8 cellular contexts compared by ENCODE assay signal in genomic region chr19:13097331-13098258, GRCh38. TPM values are rescaled to one million over a fixed set of nuclear protein-coding genes. Genes with fewer than 3 reads are reported as not detected.
DNase-seq lines count a peak whose midpoint lies in the region; TF ChIP-seq lines count a peak whose summit lies in the region.

No MANE protein-coding gene starts in this region.

- no peak overlapping the region for H3K4me3 ChIP-seq in hepatocyte

- H3K9me3 ChIP-seq in hepatocyte (ENCODE audit: low read depth): no peaks in the 10 kb centered on the region

- H3K4me1 Mint-ChIP-seq in activated CD4-positive, alpha-beta memory T cell treated with anti-CD3 and anti-CD28 coated beads for 36 hours (ENCODE audit: low read depth): peaks cover 52% of the 10 kb centered on the region

- no peaks in the 10 kb centered on the region for H3K9me2 ChIP-seq in hepatocyte (replicated peaks; ENCODE audit: insufficient read depth)

- H3K27ac ChIP-seq in hepatocyte (no peak overlapping the region), substantia nigra (ENCODE audit: low read depth, low read length, poor library complexity, severe bottlenecking) (peak overlapping the region; percentile 70)

- H3K36me3 ChIP-seq in hepatocyte (replicated peaks; ENCODE audit: insufficient read depth, low read depth): no peaks in the 10 kb centered on the region

- peaks cover 4% of the 10 kb centered on the region for H3K36me3 Mint-ChIP-seq in activated CD4-positive, alpha-beta memory T cell treated with anti-CD3 and anti-CD28 coated beads for 36 hours

- H3K4me1 ChIP-seq in hepatocyte (ENCODE audit: insufficient read depth): peaks cover 45% of the 10 kb centered on the region

- no peak overlapping the region for H3K27ac Mint-ChIP-seq in activated CD4-positive, alpha-beta memory T cell treated with anti-CD3 and anti-CD28 coated beads for 36 hours

- intact Hi-C loops in activated CD4-positive, alpha-beta memory T cell treated with anti-CD3 and anti-CD28 coated beads for 36 hours (cut with micrococcal nuclease): loop anchor here (2.0 kb wide), 1 partner anchor 85 kb away; no protein-coding TSS in a partner anchor

- POLR2A ChIA-PET in activated CD4-positive, alpha-beta memory T cell treated with anti-CD3 and anti-CD28 coated beads for 36 hours (lab: Charles Lee): no interaction called here

- H4K20me1 ChIP-seq in hepatocyte (ENCODE audit: insufficient read depth, poor library complexity, severe bottlenecking): peaks cover 9% of the 10 kb centered on the region

- peaks cover 5% of the 10 kb centered on the region for H3K9me3 Mint-ChIP-seq in activated CD4-positive, alpha-beta memory T cell treated with anti-CD3 and anti-CD28 coated beads for 36 hours

- H3K4me2 ChIP-seq in hepatocyte: peak overlapping the region; percentile 71

- peaks cover 22% of the 10 kb centered on the region for H3K27me3 Mint-ChIP-seq in activated CD4-positive, alpha-beta memory T cell treated with anti-CD3 and anti-CD28 coated beads for 36 hours

- peak overlapping the region; percentile 35 for H3K4me3 Mint-ChIP-seq in activated CD4-positive, alpha-beta memory T cell treated with anti-CD3 and anti-CD28 coated beads for 36 hours

- CTCF ChIA-PET in activated CD4-positive, alpha-beta memory T cell treated with anti-CD3 and anti-CD28 coated beads for 36 hours (lab: Charles Lee): interaction anchor here (8.1 kb wide), 1 partner anchor 119 kb away, joined by 182 read pairs; no protein-coding TSS in a partner anchor

- peaks cover 68% of the 10 kb centered on the region for H3K27me3 ChIP-seq in hepatocyte

- no peak for TF ChIP-seq CTCF in hepatocyte (IDR thresholded peaks at IDR 0.05; ENCODE audit: poor library complexity)

- DNase-seq in NCI-H1105 treated with DMSO at 0.1 percent for 48 hours (lab: John Stamatoyannopoulos, UW): peak; percentile 9
- no peak for DNase-seq in NCI-H1105 (lab: John Stamatoyannopoulos, UW)
- peak; percentile 32 for DNase-seq in activated CD4-positive, alpha-beta memory T cell treated with anti-CD3 and anti-CD28 coated beads for 36 hours
- no peak for DNase-seq in hepatocyte (ENCODE audit: low spot score)
- DNase-seq in substantia nigra (lab: John Stamatoyannopoulos, UW): peak in 8 of 49 donors; percentile 22 to 73 (median 42)
- no peak for DNase-seq in NCI-H1092 (lab: John Stamatoyannopoulos, UW)
- DNase-seq in hippocampal formation (lab: John Stamatoyannopoulos, UW): no peak
- DNase-seq in NCI-H2081 treated with DMSO at 0.1 percent for 48 hours (lab: John Stamatoyannopoulos, UW): no peak

- WGBS in hepatocyte (ENCODE audit: low lambda C conversion rate, missing lambda C conversion rate): 14% methylated on average over 45 of the region's 71 CpGs

- no peak overlapping the region for H2AFZ ChIP-seq in hepatocyte

- H3K79me2 ChIP-seq in hepatocyte: no peaks in the 10 kb centered on the region

RNA-seq across cellular contexts. Expression of gene LYL1, which starts 5.1 kb away (rescaled TPM):
- 1 to 10 TPM; 5.0 to 5.6 TPM for total RNA-seq in activated CD4-positive, alpha-beta memory T cell treated with anti-CD3 and anti-CD28 coated beads for 36 hours
- total RNA-seq in hepatocyte: 0.36 and 0.47 TPM in 2 replicates
- 1.0 and 1.4 TPM in 2 replicates for polyA plus RNA-seq in hepatocyte

RNA-seq across cellular contexts. Expression of gene TRMT1, which starts 18.9 kb away (rescaled TPM):
- 10 to 100 TPM; 59.2 to 61.3 TPM for total RNA-seq in activated CD4-positive, alpha-beta memory T cell treated with anti-CD3 and anti-CD28 coated beads for 36 hours
- 21.0 and 31.2 TPM in 2 replicates for total RNA-seq in hepatocyte
- polyA plus RNA-seq in hepatocyte: 33.4 and 45.1 TPM in 2 replicates

RNA-seq across cellular contexts. Expression of gene NACC1, which starts 20.5 kb away (rescaled TPM):
- 10 to 100 TPM; 89.8 to 90.9 TPM for total RNA-seq in activated CD4-positive, alpha-beta memory T cell treated with anti-CD3 and anti-CD28 coated beads for 36 hours
- total RNA-seq in hepatocyte: 32.6 and 35.0 TPM in 2 replicates
- polyA plus RNA-seq in hepatocyte: 9.7 and 11.1 TPM in 2 replicates

RNA-seq across cellular contexts. Expression of gene STX10, which starts 52.6 kb away (rescaled TPM):
- total RNA-seq in activated CD4-positive, alpha-beta memory T cell treated with anti-CD3 and anti-CD28 coated beads for 36 hours: 10 to 100 TPM; 65.5 to 66.3 TPM
- total RNA-seq in hepatocyte: 63.4 and 66.5 TPM in 2 replicates
- 82.2 and 106 TPM in 2 replicates for polyA plus RNA-seq in hepatocyte

RNA-seq across cellular contexts. Expression of gene IER2, which starts 52.6 kb away (rescaled TPM):
- total RNA-seq in activated CD4-positive, alpha-beta memory T cell treated with anti-CD3 and anti-CD28 coated beads for 36 hours: 100 to 1,000 TPM; 129 to 137 TPM
- 64.2 and 101 TPM in 2 replicates for total RNA-seq in hepatocyte
- 325 and 369 TPM in 2 replicates for polyA plus RNA-seq in hepatocyte

Comparison
In these comparisons a context has a peak if more than half of its experiments do, and no peak if none do; other contexts are left out.
1. DNase-seq: peak in NCI-H1105 treated with DMSO at 0.1 percent for 48 hours (single experiment) and activated CD4-positive, alpha-beta memory T cell treated with anti-CD3 and anti-CD28 coated beads for 36 hours (single experiment); none in NCI-H1105 (single experiment), hepatocyte (single experiment), NCI-H1092 (single experiment), hippocampal formation (0 of 2) and NCI-H2081 treated with DMSO at 0.1 percent for 48 hours (single experiment).